30 cellular contexts compared by ENCODE assay signal in genomic region chr16:57926041-57926440, GRCh38. TPM values are rescaled to one million over a fixed set of nuclear protein-coding genes. Genes with fewer than 3 reads are reported as not detected.
"Had no signal": no experiment of that assay in that cellular context is flagged by ENCODE, and none has a peak within 500 bp of the region (broad histone marks: within the 10 kb centered on the region; RNA-seq: fewer than 3 reads in every experiment).

No MANE protein-coding gene starts in this region.

- H3K9me3 Mint-ChIP-seq: natural killer cell; stimulated activated effector memory CD8-positive, alpha-beta T cell treated with anti-CD3 and anti-CD28 coated beads, Interleukin-12 subunit alpha, Interleukin-12 subunit beta, amount 100 ng/mL, for 72 hours; stimulated activated naive B cell treated with anti-CD40 and anti-IgM and Interleukin-4, amounts not matched to agents 10 μg/mL and 1 μg/mL and 100 μg/mL, for 72 hours; stimulated activated naive CD8-positive, alpha-beta T cell treated with anti-CD3 and anti-CD28 coated beads, Interleukin-15, Interleukin-2, amounts not matched to agents 100 ng/mL and 50 ng/mL, for 24 hours had no signal

- H3K9me3 ChIP-seq: ovary, psoas muscle, spleen, stomach, thoracic aorta, thyroid gland, tibial nerve, upper lobe of left lung, vagina had no signal

- H3K4me3 ChIP-seq: neural progenitor cell, ovary, psoas muscle, skin epidermis, smooth muscle cell, spleen, stomach, thoracic aorta, thyroid gland, tibial nerve, upper lobe of left lung, vagina had no signal

- ATAC-seq: natural killer cell; psoas muscle; right cardiac atrium; sciatic nerve; stimulated activated effector memory CD8-positive, alpha-beta T cell treated with anti-CD3 and anti-CD28 coated beads, Interleukin-12 subunit alpha, Interleukin-12 subunit beta, amount 100 ng/mL, for 72 hours; stimulated activated naive B cell treated with anti-CD40 and anti-IgM and Interleukin-4, amounts not matched to agents 10 μg/mL and 1 μg/mL and 100 μg/mL, for 72 hours had no signal

- H3K36me3 Mint-ChIP-seq: natural killer cell; neural progenitor cell; stimulated activated effector memory CD8-positive, alpha-beta T cell treated with anti-CD3 and anti-CD28 coated beads, Interleukin-12 subunit alpha, Interleukin-12 subunit beta, amount 100 ng/mL, for 72 hours; stimulated activated naive B cell treated with anti-CD40 and anti-IgM and Interleukin-4, amounts not matched to agents 10 μg/mL and 1 μg/mL and 100 μg/mL, for 72 hours had no signal

- H3K9ac ChIP-seq: neural progenitor cell, parathyroid adenoma had no signal

- DNase-seq: natural killer cell; occipital lobe; ovary; psoas muscle; right cardiac atrium; spleen; stimulated activated CD4-positive, alpha-beta T cell treated with anti-CD3 and anti-CD28 coated beads, Interleukin-12 subunit alpha, Interleukin-12 subunit beta, amount 100 ng/mL, for 4 hours; stimulated activated CD4-positive, alpha-beta T cell treated with anti-CD3 and anti-CD28 coated beads, Interleukin-1b, Interleukin-23, amount 100 ng/mL, for 48 hours; stimulated activated CD4-positive, alpha-beta T cell treated with anti-CD3 and anti-CD28 coated beads, Interleukin-4, amount 100 ng/mL, for 24 hours; stimulated activated naive B cell treated with anti-CD40 and anti-IgM and Interleukin-4, amounts not matched to agents 10 μg/mL and 1 μg/mL and 100 μg/mL, for 72 hours; stimulated activated naive CD4-positive, alpha-beta T cell treated with Interleukin-2 at 50 U/mL for 16 hours; stomach; thyroid gland; trophoblast cell; upper lobe of left lung had no signal

- FAIRE-seq: urothelium cell line had no signal

- H3K27me3 Mint-ChIP-seq: stimulated activated naive CD8-positive, alpha-beta T cell treated with anti-CD3 and anti-CD28 coated beads, Interleukin-15, Interleukin-2, amounts not matched to agents 100 ng/mL and 50 ng/mL, for 24 hours had no signal

- H3K27ac Mint-ChIP-seq: natural killer cell; nephron; neural progenitor cell; progenitor cell of endocrine pancreas; stimulated activated effector memory CD8-positive, alpha-beta T cell treated with anti-CD3 and anti-CD28 coated beads, Interleukin-12 subunit alpha, Interleukin-12 subunit beta, amount 100 ng/mL, for 72 hours; stimulated activated naive B cell treated with anti-CD40 and anti-IgM and Interleukin-4, amounts not matched to agents 10 μg/mL and 1 μg/mL and 100 μg/mL, for 72 hours; stimulated activated naive CD8-positive, alpha-beta T cell treated with anti-CD3 and anti-CD28 coated beads, Interleukin-15, Interleukin-2, amounts not matched to agents 100 ng/mL and 50 ng/mL, for 24 hours had no signal

- H3K27me3 ChIP-seq: neural progenitor cell, ovary, thyroid gland, tibial nerve, upper lobe of left lung, vagina had no signal

- H3K4me2 ChIP-seq: neural progenitor cell, smooth muscle cell had no signal

- H3K4me3 Mint-ChIP-seq: natural killer cell; nephron; neural progenitor cell; stimulated activated effector memory CD8-positive, alpha-beta T cell treated with anti-CD3 and anti-CD28 coated beads, Interleukin-12 subunit alpha, Interleukin-12 subunit beta, amount 100 ng/mL, for 72 hours; stimulated activated naive B cell treated with anti-CD40 and anti-IgM and Interleukin-4, amounts not matched to agents 10 μg/mL and 1 μg/mL and 100 μg/mL, for 72 hours; stimulated activated naive CD8-positive, alpha-beta T cell treated with anti-CD3 and anti-CD28 coated beads, Interleukin-15, Interleukin-2, amounts not matched to agents 100 ng/mL and 50 ng/mL, for 24 hours had no signal

- H3K4me1 Mint-ChIP-seq: natural killer cell; nephron; stimulated activated effector memory CD8-positive, alpha-beta T cell treated with anti-CD3 and anti-CD28 coated beads, Interleukin-12 subunit alpha, Interleukin-12 subunit beta, amount 100 ng/mL, for 72 hours; stimulated activated naive B cell treated with anti-CD40 and anti-IgM and Interleukin-4, amounts not matched to agents 10 μg/mL and 1 μg/mL and 100 μg/mL, for 72 hours had no signal

- H2AFZ ChIP-seq: neural progenitor cell, parathyroid adenoma had no signal

- H3K4me1 ChIP-seq: neural progenitor cell, psoas muscle, spleen, stomach, thyroid gland, tibial nerve, upper lobe of left lung, vagina had no signal

- H3K27ac ChIP-seq: neural progenitor cell, ovary, parathyroid adenoma, psoas muscle, skin epidermis, spleen, stomach, thoracic aorta, thyroid gland, tibial nerve, upper lobe of left lung, vagina had no signal

- H3K79me2 ChIP-seq: parathyroid adenoma had no signal

- H3K36me3 ChIP-seq: neural progenitor cell, ovary, spleen, stomach, thoracic aorta, thyroid gland, tibial nerve, upper lobe of left lung, vagina had no signal

RNA-seq across cellular contexts. Expression of gene CNGB1, which starts 44.9 kb away (rescaled TPM):
- total RNA-seq: natural killer cell, occipital lobe, osteoblast, progenitor cell of endocrine pancreas, psoas muscle, right cardiac atrium, sciatic nerve, smooth muscle cell, spleen, subcutaneous adipose tissue, thoracic aorta, tibial nerve, vagina had no signal
- polyA plus RNA-seq: ovary, psoas muscle, right cardiac atrium, smooth muscle cell had no signal
